ENCODE assay signal across 9 cellular contexts in genomic region chr3:31550452-31551251, GRCh38. TPM values are rescaled to one million over a fixed set of nuclear protein-coding genes. Genes with fewer than 3 reads are reported as not detected.
DNase-seq lines count a peak whose midpoint lies in the region; ATAC-seq, FAIRE-seq and TF ChIP-seq lines count a peak whose summit lies in the region.
"Had no signal": no experiment of that assay in that cellular context is flagged by ENCODE, and none has a peak within 500 bp of the region (broad histone marks: within the 10 kb centered on the region; RNA-seq: fewer than 3 reads in every experiment).

No MANE protein-coding gene starts in this region.

- peaks cover 66 to 70% of the 10 kb centered on the region in 2 donors for H3K4me1 Mint-ChIP-seq in natural killer cell
- H3K4me1 Mint-ChIP-seq in natural killer cell treated with Interleukin-12 subunit alpha and Interleukin-12 subunit beta and Interleukin-15 and Interleukin-18, amount 100 ng/mL, for 72 hours (ENCODE audit: low read depth in 2 of 2): peaks cover 51 to 57% of the 10 kb centered on the region in 2 donors

- TF ChIP-seq CTCF in natural killer cell (IDR thresholded peaks at IDR 0.05): peak; percentile 79
- peak; percentile 67 for TF ChIP-seq CTCF in cardiac fibroblast (IDR thresholded peaks at IDR 0.05; ENCODE audit: low read depth, low read length)
- TF ChIP-seq CTCF in HepG2 (CRISPR knock-in tag; IDR thresholded peaks at IDR 0.05): peak; percentile 60

- peaks cover 98% of the 10 kb centered on the region for H3K79me2 ChIP-seq in HepG2 (ENCODE audit: insufficient read depth, low read length)

- DNase-seq in natural killer cell: no peak
- DNase-seq in natural killer cell treated with Interleukin-12 subunit alpha and Interleukin-12 subunit beta and Interleukin-15 and Interleukin-18, amount 100 ng/mL, for 72 hours (ENCODE audit: low spot score): no peak
- peak; percentile 47 for DNase-seq in NCI-H2029 treated with DMSO at 0.1 percent for 48 hours (lab: John Stamatoyannopoulos, UW)
- DNase-seq in cardiac fibroblast (ENCODE audit: low read depth in 2 of 2): peak; percentile 43 to 54
- peak; percentile 20 for DNase-seq in HepG2 (ENCODE audit: low spot score)
- DNase-seq in NCI-H446 treated with DMSO at 0.1 percent for 48 hours (lab: John Stamatoyannopoulos, UW): no peak

- H3K9me3 ChIP-seq in HepG2 (ENCODE audit: low read length): no peaks in the 10 kb centered on the region

- TF ChIP-seq RAD21 in HepG2 (CRISPR knock-in tag; IDR thresholded peaks at IDR 0.05): no peak

- H3K4me3 ChIP-seq in cardiac fibroblast (replicated peaks in 1 of 2; ENCODE audit: low read depth in 2 of 2, low read length in 2 of 2): no peak overlapping the region
- no peak overlapping the region for H3K4me3 ChIP-seq in HepG2 (replicated peaks in 1 of 3; ENCODE audit: insufficient read depth in 1 of 3, low read depth in 2 of 3, low read length in 3 of 3)

- no peak for TF ChIP-seq POLR2A in HepG2 (IDR thresholded peaks at IDR 0.05; ENCODE audit: insufficient read depth in 1 of 2, low read depth in 2 of 2, low read length in 2 of 2)

- no TSS peak for BruUV-seq in HepG2 (replicated peaks; lab: Mats Ljungman, UMichigan)

- H3K9me3 Mint-ChIP-seq in natural killer cell: no peaks in the 10 kb centered on the region
- H3K9me3 Mint-ChIP-seq in natural killer cell treated with Interleukin-12 subunit alpha and Interleukin-12 subunit beta and Interleukin-15 and Interleukin-18, amount 100 ng/mL, for 72 hours: no peaks in the 10 kb centered on the region

- CTCF ChIA-PET in HepG2 (lab: Yijun Ruan, JAX; ENCODE audit: low intra/inter-chr PET ratio, low total read pairs): interaction anchor here (1.0 to 1.7 kb wide), 2 partner anchors 217 to 219 kb away, joined by 3 to 4 read pairs; no protein-coding TSS in a partner anchor

- peak; percentile 26 for FAIRE-seq in HepG2 (lab: Jason Lieb, UNC)
- FAIRE-seq: colon had no signal

- intact Hi-C loops in natural killer cell (cut with micrococcal nuclease): loop anchor here (1.0 to 10.0 kb wide), 3 partner anchors 9 to 594 kb away; no protein-coding TSS in a partner anchor
- intact Hi-C loops in HepG2 (cut with micrococcal nuclease; ENCODE audit: unreplicated experiment): loop anchor here (5.0 kb wide), 1 partner anchor 147 kb away; no protein-coding TSS in a partner anchor

- ATAC-seq in natural killer cell (peak; percentile 66 to 81 (median 79)), HepG2 (peak; percentile 67), GM21526 (IDR thresholded peaks at IDR 0.05; ENCODE audit: low FRiP score, unreplicated experiment) (no peak), HG02973 (IDR thresholded peaks at IDR 0.05; ENCODE audit: unreplicated experiment) (no peak)
- ATAC-seq in natural killer cell treated with Interleukin-12 subunit alpha and Interleukin-12 subunit beta and Interleukin-15 and Interleukin-18, amount 100 ng/mL, for 72 hours: no peak

- H3K27me3 ChIP-seq in HepG2 (ENCODE audit: control insufficient read depth in 1 of 2, insufficient read depth in 2 of 2, low read length in 2 of 2): no peaks in the 10 kb centered on the region

- H3K36me3 ChIP-seq in HepG2 (replicated peaks in 1 of 2; ENCODE audit: control insufficient read depth in 1 of 2, insufficient read depth in 2 of 2, low read length in 2 of 2): no peaks in the 10 kb centered on the region

- H3K27me3 Mint-ChIP-seq in natural killer cell (ENCODE audit: low read depth in 2 of 2): no peaks in the 10 kb centered on the region
- H3K27me3 Mint-ChIP-seq in natural killer cell treated with Interleukin-12 subunit alpha and Interleukin-12 subunit beta and Interleukin-15 and Interleukin-18, amount 100 ng/mL, for 72 hours: no peaks in the 10 kb centered on the region

- WGBS in HepG2 (ENCODE audit: low lambda C conversion rate): 42% methylated on average over 2 of the region's 2 CpGs

- no peak overlapping the region for H2AFZ ChIP-seq in HepG2 (ENCODE audit: low read length)

- peaks cover 40% of the 10 kb centered on the region for H4K20me1 ChIP-seq in HepG2 (ENCODE audit: insufficient read depth, low read length)

- no peak overlapping the region for H3K9ac ChIP-seq in HepG2 (ENCODE audit: insufficient read depth, low read depth, low read length)

- peak overlapping the region; percentile 27 to 52 for H3K27ac Mint-ChIP-seq in natural killer cell
- no peak overlapping the region for H3K27ac Mint-ChIP-seq in natural killer cell treated with Interleukin-12 subunit alpha and Interleukin-12 subunit beta and Interleukin-15 and Interleukin-18, amount 100 ng/mL, for 72 hours

- no peaks in the 10 kb centered on the region for H3K36me3 Mint-ChIP-seq in natural killer cell
- no peaks in the 10 kb centered on the region for H3K36me3 Mint-ChIP-seq in natural killer cell treated with Interleukin-12 subunit alpha and Interleukin-12 subunit beta and Interleukin-15 and Interleukin-18, amount 100 ng/mL, for 72 hours

- POLR2A ChIA-PET in HepG2 (lab: Yijun Ruan, JAX): interaction anchor here (0.5 to 0.7 kb wide), 2 partner anchors 18 to 20 kb away, joined by 3 read pairs; partner anchors contain the start of gene STT3B

- no peak overlapping the region for H3K4me2 ChIP-seq in HepG2 (ENCODE audit: low read depth, low read length)

- in situ Hi-C loops in HepG2 (cut with HindIII; ENCODE audit: extremely low pct_ligation_motif_present, low pct_unique_long_range_greater_than_20kb): no loop called here

- TF ChIP-seq EP300 in HepG2 (IDR thresholded peaks at IDR 0.05; ENCODE audit: low read depth in 2 of 2, low read length in 2 of 2) (no peak), HepG2 (CRISPR knock-in tag; IDR thresholded peaks at IDR 0.05; ENCODE audit: borderline replicate concordance) (no peak)

- no peaks in the 10 kb centered on the region for H3K4me1 ChIP-seq in HepG2 (ENCODE audit: insufficient read depth, low read length)

- no peak overlapping the region for H3K4me3 Mint-ChIP-seq in natural killer cell
- H3K4me3 Mint-ChIP-seq in natural killer cell treated with Interleukin-12 subunit alpha and Interleukin-12 subunit beta and Interleukin-15 and Interleukin-18, amount 100 ng/mL, for 72 hours: no peak overlapping the region

- no peak overlapping the region for H3K27ac ChIP-seq in HepG2 (ENCODE audit: extremely low read length, insufficient read depth, low read length)

TF ChIP-seq in HepG2, 621 proteins besides CTCF, POLR2A, EP300 and RAD21 (continues in another document):
- TF ChIP-seq SMC3 (IDR thresholded peaks at IDR 0.05; ENCODE audit: low read length) (peak; percentile 33; the same call in 1 of the 2 replicates), CREB1 (IDR thresholded peaks at IDR 0.05) (no peak), CREB1 (CRISPR knock-in tag; IDR thresholded peaks at IDR 0.05) (no peak), FOXP1 (IDR thresholded peaks at IDR 0.05) (no peak), FOXP1 (CRISPR knock-in tag; IDR thresholded peaks at IDR 0.05) (no peak), ZGPAT (CRISPR knock-in tag; IDR thresholded peaks at IDR 0.05) (no peak)

RNA-seq across cellular contexts. Expression of gene STT3B, which starts 17.9 kb away (rescaled TPM):
- 100 to 1,000 TPM in 1 of 3 donors, 10 to 100 TPM in 2; 83.4 to 132 (median 99.0) TPM for total RNA-seq in natural killer cell
- total RNA-seq in natural killer cell treated with Interleukin-12 subunit alpha and Interleukin-12 subunit beta and Interleukin-15 and Interleukin-18, amount 100 ng/mL, for 72 hours: 100 to 1,000 TPM; 131 to 160 TPM
- total RNA-seq in HepG2 (2016; rRNA removed; fragmentation: Illumina TruSeq; extraction: Trizol): 160 and 205 TPM in 2 replicates
- 106 and 107 TPM in 2 replicates for total RNA-seq in HepG2 (2016; cell fraction: cytosol; rRNA removed; fragmentation: Illumina TruSeq; extraction: Trizol; ENCODE audit: low read depth)
- total RNA-seq in HepG2 (2016; cell fraction: insoluble cytoplasmic fraction; rRNA removed; fragmentation: Illumina TruSeq; extraction: Trizol): 157 and 195 TPM in 2 replicates
- total RNA-seq in HepG2 (2016; cell fraction: membrane; rRNA removed; fragmentation: Illumina TruSeq; extraction: Trizol): 71.4 and 88.4 TPM in 2 replicates
- total RNA-seq in HepG2 (2016; cell fraction: nucleus; rRNA removed; fragmentation: Illumina TruSeq; extraction: Trizol): 201 and 264 TPM in 2 replicates
- polyA plus RNA-seq in HepG2 (2011; rRNA removed): 73.6 and 85.0 TPM in 2 replicates
- polyA plus RNA-seq in HepG2 (2011; cell fraction: cytosol; rRNA removed): 39.4 and 56.2 TPM in 2 replicates
- polyA plus RNA-seq in HepG2 (2011; cell fraction: nucleus; rRNA removed): 29.8 and 34.6 TPM in 2 replicates
- 70.0 and 96.2 TPM in 2 replicates for polyA plus RNA-seq in HepG2 (2012)
- polyA plus RNA-seq in HepG2 (2016; cell fraction: cytosol; fragmentation: Illumina TruSeq; extraction: Trizol; ENCODE audit: low read depth): 15.6 and 15.8 TPM in 2 replicates
- polyA plus RNA-seq in HepG2 (2016; cell fraction: insoluble cytoplasmic fraction; fragmentation: Illumina TruSeq; extraction: Trizol; ENCODE audit: low read depth): 107 and 116 TPM in 2 replicates
- 37.8 and 48.6 TPM in 2 replicates for polyA plus RNA-seq in HepG2 (2016; cell fraction: membrane; fragmentation: Illumina TruSeq; extraction: Trizol; ENCODE audit: low read depth)
- polyA plus RNA-seq in HepG2 (2016; cell fraction: nucleus; fragmentation: Illumina TruSeq; extraction: Trizol; ENCODE audit: insufficient read depth, low read depth): 192 and 216 TPM in 2 replicates
- polyA minus RNA-seq in HepG2 (2011; rRNA and poly(A)+ RNA removed; ENCODE audit: low replicate concordance): 83.7 and 110 TPM in 2 replicates
- polyA minus RNA-seq in HepG2 (2011; cell fraction: cytosol; rRNA and poly(A)+ RNA removed): 109 and 110 TPM in 2 replicates
- polyA minus RNA-seq in HepG2 (2011; cell fraction: nucleus; rRNA and poly(A)+ RNA removed): 136 and 160 TPM in 2 replicates

Comparison
In these comparisons a context has a peak if more than half of its experiments do, and no peak if none do; other contexts are left out.
1. ATAC-seq: peak in natural killer cell (3 of 3) and HepG2 (single experiment); none in natural killer cell treated with Interleukin-12 subunit alpha and Interleukin-12 subunit beta and Interleukin-15 and Interleukin-18, amount 100 ng/mL, for 72 hours (0 of 2), GM21526 (single experiment) and HG02973 (single experiment).
2. H3K27ac Mint-ChIP-seq: peak in natural killer cell (2 of 2); none in natural killer cell treated with Interleukin-12 subunit alpha and Interleukin-12 subunit beta and Interleukin-15 and Interleukin-18, amount 100 ng/mL, for 72 hours (0 of 2).
3. DNase-seq: peak in NCI-H2029 treated with DMSO at 0.1 percent for 48 hours (single experiment), cardiac fibroblast (2 of 2) and HepG2 (single experiment); none in natural killer cell (single experiment), natural killer cell treated with Interleukin-12 subunit alpha and Interleukin-12 subunit beta and Interleukin-15 and Interleukin-18, amount 100 ng/mL, for 72 hours (single experiment) and NCI-H446 treated with DMSO at 0.1 percent for 48 hours (single experiment).
4. Peak in every context shown above with its lines, with median percentiles within 50 percentile points of each other: CTCF ChIP-seq.